8 cellular contexts compared by ENCODE assay signal in the genomic region with DNA sequence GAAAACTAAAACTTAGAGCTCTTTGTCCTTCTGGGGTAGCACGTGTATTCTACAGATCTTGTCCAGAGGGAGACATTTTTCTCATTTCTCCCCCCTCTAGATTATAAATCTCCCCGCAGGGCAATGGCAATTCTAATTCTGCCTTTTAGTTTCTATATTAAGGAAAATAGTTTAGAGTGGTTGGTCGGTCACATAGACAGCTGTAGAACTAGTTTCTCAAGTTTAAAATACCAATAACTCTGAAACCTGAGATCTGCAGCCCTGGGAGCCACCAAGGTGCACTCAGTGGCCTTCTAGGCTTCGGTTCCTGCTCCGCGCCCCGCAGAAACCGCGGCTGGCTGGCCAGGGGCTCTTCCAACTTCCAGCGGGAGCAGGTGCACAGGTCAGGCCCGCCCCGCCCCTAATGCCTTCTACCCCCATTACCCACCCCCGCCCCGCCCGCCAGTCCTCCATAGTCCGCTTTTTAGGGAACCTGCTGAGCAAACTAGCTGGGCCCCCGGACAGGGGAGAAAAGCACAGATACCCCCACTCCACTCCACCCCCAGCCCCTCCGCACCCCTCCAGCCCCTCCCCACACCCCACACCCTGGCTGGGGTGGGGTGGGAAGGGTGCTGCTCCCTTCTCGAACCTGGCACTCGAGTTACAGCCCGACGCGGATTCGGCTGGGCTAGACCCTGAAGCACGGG. TPM values are rescaled to one million over a fixed set of nuclear protein-coding genes. Genes with fewer than 3 reads are reported as not detected.
DNase-seq lines count a peak whose midpoint lies in the region; ATAC-seq and TF ChIP-seq lines count a peak whose summit lies in the region.

No MANE protein-coding gene starts in this region.

- no peaks in the 10 kb centered on the region for H3K27me3 Mint-ChIP-seq in naive B cell

- no peaks in the 10 kb centered on the region for H3K9me3 ChIP-seq in effector memory CD4-positive, alpha-beta T cell (ENCODE audit: control insufficient read depth, low read length)
- no peaks in the 10 kb centered on the region for H3K9me3 ChIP-seq in uterus

- H3K36me3 Mint-ChIP-seq in naive B cell = peaks cover 5 to 7% of the 10 kb centered on the region in 2 donors

- peak overlapping the region; percentile 96 to 100 (median 99) for H3K4me3 Mint-ChIP-seq in naive B cell

- no peak for TF ChIP-seq POLR2A in uterus (IDR thresholded peaks at IDR 0.05)

- ATAC-seq in HG03342 (IDR thresholded peaks at IDR 0.05; ENCODE audit: unreplicated experiment) = peak; percentile 27
- ATAC-seq in naive B cell (ENCODE audit: low read depth in 2 of 2) = peak; percentile 38 to 42

- H3K27me3 ChIP-seq in effector memory CD4-positive, alpha-beta T cell (replicated peaks; ENCODE audit: control insufficient read depth, insufficient read depth, low read length, poor library complexity, severe bottlenecking) = no peaks in the 10 kb centered on the region
- no peaks in the 10 kb centered on the region for H3K27me3 ChIP-seq in uterus

- DNase-seq in GM12864 (ENCODE audit: low read depth) (peak; percentile 22), T-helper 22 cell (ENCODE audit: low read depth) (peak; percentile 24), naive B cell (peak; percentile 33), uterus (peak in 1 of 2 donors; percentile 25), inferior parietal cortex (ENCODE audit: extremely low spot score) (no peak), NCI-H2171 (lab: John Stamatoyannopoulos, UW) (no peak)
- peak in 2 of 3 donors; percentile 16 to 20 for DNase-seq in effector memory CD4-positive, alpha-beta T cell

- intact Hi-C loops in uterus (cut with DNase I; ENCODE audit: low total_unique reads) = no loop called here

- H3K9me3 Mint-ChIP-seq in naive B cell = peaks cover 0 to 12% (median 2%) of the 10 kb centered on the region in 7 donors

- peaks cover 4% of the 10 kb centered on the region for H3K4me1 ChIP-seq in effector memory CD4-positive, alpha-beta T cell (ENCODE audit: control insufficient read depth, insufficient read depth, low read length, poor library complexity, severe bottlenecking)
- H3K4me1 ChIP-seq in uterus = peaks cover 0 to 5% of the 10 kb centered on the region in 2 donors

- no peaks in the 10 kb centered on the region for H3K36me3 ChIP-seq in effector memory CD4-positive, alpha-beta T cell (ENCODE audit: control insufficient read depth, insufficient read depth, low read length)
- no peaks in the 10 kb centered on the region for H3K36me3 ChIP-seq in uterus

- peak overlapping the region; percentile 44 to 98 (median 95) for H3K27ac Mint-ChIP-seq in naive B cell

- H3K4me3 ChIP-seq in GM12864 (ENCODE audit: low read depth, low read length) (peak overlapping the region; percentile 60), uterus (peak overlapping the region; percentile 57 to 68)
- peak overlapping the region; percentile 81 for H3K4me3 ChIP-seq in effector memory CD4-positive, alpha-beta T cell (ENCODE audit: insufficient read depth, low read depth, low read length, poor library complexity, severe bottlenecking)

- TF ChIP-seq CTCF in GM12864 (IDR thresholded peaks at IDR 0.05; ENCODE audit: low read depth, low read length, missing control alignments) (no peak), uterus (IDR thresholded peaks at IDR 0.05) (no peak)

- H3K4me1 Mint-ChIP-seq in naive B cell = peaks cover 17 to 54% (median 34%) of the 10 kb centered on the region in 3 donors

- H3K27ac ChIP-seq in effector memory CD4-positive, alpha-beta T cell (ENCODE audit: insufficient read depth, low read length, poor library complexity, severe bottlenecking) = peak overlapping the region; percentile 86
- H3K27ac ChIP-seq in uterus = peak overlapping the region; percentile 91 to 98

RNA-seq across cellular contexts. Expression of a gene that starts 0.4 kb away (rescaled TPM):
- polyA plus RNA-seq in naive B cell (ENCODE audit: low read depth in 6 of 6) = 10 to 100 TPM in 1 of 6 donors, 1 to 10 TPM in 5; 5.8 to 11.0 (median 6.9) TPM
- total RNA-seq in uterus = 10 to 100 TPM; 24.6 to 87.1 (median 54.8) TPM

RNA-seq across cellular contexts. Expression of a gene that starts 59.3 kb away (rescaled TPM):
- 1 to 10 TPM in 5 of 6 donors, not detected in 1; 1.6 to 4.9 (median 2.4) TPM for polyA plus RNA-seq in naive B cell (ENCODE audit: low read depth in 6 of 6)
- total RNA-seq in uterus = 10 to 100 TPM in 2 of 4 donors, 1 to 10 TPM in 2; 6.8 to 60.4 (median 12.9) TPM

Comparison
In these comparisons a context has a peak if more than half of its experiments do, and no peak if none do; other contexts are left out.
1. DNase-seq: peak in GM12864 (single experiment), T-helper 22 cell (single experiment), effector memory CD4-positive, alpha-beta T cell (2 of 3) and naive B cell (single experiment); none in inferior parietal cortex (single experiment) and NCI-H2171 (single experiment).
2. Peak in every context shown above with its lines, with median percentiles within 50 percentile points of each other: H3K4me3 ChIP-seq.